ENCODE assay signal across 25 cellular contexts in the genomic region with DNA sequence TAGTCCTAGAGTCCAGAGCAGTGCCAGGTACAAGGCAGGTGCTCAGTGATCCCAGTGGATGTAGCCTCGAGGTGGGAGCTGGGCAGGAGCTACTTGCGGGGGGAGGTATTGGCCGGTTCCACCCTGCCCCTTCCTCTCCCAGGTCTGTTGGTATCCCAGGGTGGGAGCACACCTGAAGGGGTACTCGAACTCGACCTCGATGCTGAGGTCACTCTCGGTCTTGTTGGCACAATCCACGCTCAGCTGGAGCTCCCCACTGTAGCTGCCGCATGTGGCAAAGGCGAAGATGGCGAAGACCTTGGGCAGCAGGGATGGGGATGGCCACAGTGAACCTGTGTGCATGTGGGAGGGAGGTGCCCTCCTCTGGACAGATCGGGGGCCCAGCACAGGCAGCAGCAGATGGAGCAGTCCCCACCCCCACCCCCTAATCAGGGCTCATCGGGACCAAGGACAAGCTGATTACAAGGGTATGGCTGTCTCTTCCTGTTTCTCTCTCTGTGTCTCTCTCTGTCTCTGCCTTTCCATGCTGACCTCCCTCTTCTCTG. TPM values are rescaled to one million over a fixed set of nuclear protein-coding genes. Genes with fewer than 3 reads are reported as not detected.
DNase-seq lines count a peak whose midpoint lies in the region; FAIRE-seq and TF ChIP-seq lines count a peak whose summit lies in the region.
"Had no signal": no experiment of that assay in that cellular context is flagged by ENCODE, and none has a peak within 500 bp of the region (broad histone marks: within the 10 kb centered on the region; RNA-seq: fewer than 3 reads in every experiment).

No MANE protein-coding gene starts in this region.

- H3K36me3 ChIP-seq in neuronal stem cell (replicated peaks in 1 of 2; ENCODE audit: control insufficient read depth in 2 of 2, insufficient read depth in 2 of 2, low read length in 2 of 2), result no peaks in the 10 kb centered on the region
- no peaks in the 10 kb centered on the region; the same call in 1 of the 2 replicates for H3K36me3 ChIP-seq in BE2C
- no peaks in the 10 kb centered on the region for H3K36me3 ChIP-seq in spleen
- H3K36me3 ChIP-seq: BLaER1, Peyer's patch had no signal

- no peak overlapping the region for H2BK12ac ChIP-seq in neuronal stem cell (ENCODE audit: low read length)

- H3K23ac ChIP-seq in neuronal stem cell (ENCODE audit: low read depth, low read length, poor library complexity), result no peak overlapping the region

- no CpG with 5 or more reads among the region's 13 CpGs for WGBS in neuronal stem cell (ENCODE audit: extremely low coverage in 2 of 2, insufficient read length in 2 of 2, insufficient replicate concordance in 1 of 2), 2 donors
- 66 to 84% (median 80%) methylated on average over 8 to 13 of the region's 13 CpGs; no CpG with 5 or more reads in 1 of the 5 donors for WGBS in spleen, 5 donors

- H3K14ac ChIP-seq in neuronal stem cell (ENCODE audit: low read length), result no peak overlapping the region

- intact Hi-C loops in spleen (cut with DNase I; ENCODE audit: low total_unique reads), result no loop called here

- H3K79me1 ChIP-seq in neuronal stem cell (ENCODE audit: low read depth, low read length), result peaks cover 6% of the 10 kb centered on the region

- DNase-seq in D721Med (ENCODE audit: insufficient read length, low spot score), result peak; percentile 46
- DNase-seq in NCI-H82 (lab: John Stamatoyannopoulos, UW), result peak; percentile 86
- peak; percentile 77 for DNase-seq in chondrocyte (ENCODE audit: low spot score)
- DNase-seq in neuronal stem cell (ENCODE audit: low spot score), result no peak
- DNase-seq in BE2C, result no peak
- no peak for DNase-seq in GF-D8 (lab: John Stamatoyannopoulos, UW)
- DNase-seq in spleen, result no peak
- DNase-seq: CD4-positive, alpha-beta T cell; COR-L47; DND-41; HCEC 1CT; Karpas-422; MV-4-11; NCI-H1105 treated with DMSO at 0.1 percent for 48 hours; NCI-H2081; NCI-H2171; NCI-H345; NCI-H774; Peyer's patch had no signal

- no peak for TF ChIP-seq POLR2A in spleen (IDR thresholded peaks at IDR 0.05)

- H3K4me3 Mint-ChIP-seq in chondrocyte (ENCODE audit: unreplicated experiment), result no peak overlapping the region

- TF ChIP-seq CTCF in D721Med (IDR thresholded peaks at IDR 0.05; ENCODE audit: insufficient read depth, missing control alignments) (no peak), chondrocyte (IDR thresholded peaks at IDR 0.05) (no peak), BE2C (IDR thresholded peaks at IDR 0.05; ENCODE audit: low read depth, low read length) (no peak), spleen (IDR thresholded peaks at IDR 0.05 in 8 of 11, conservative IDR thresholded peaks at IDR 0.05 in 3 of 11) (no peak)

- H3K36me3 Mint-ChIP-seq in chondrocyte (ENCODE audit: low read depth), result no peaks in the 10 kb centered on the region

- H3K4me3 ChIP-seq in neuronal stem cell (ENCODE audit: low read length in 2 of 2) (no peak overlapping the region), BE2C (ENCODE audit: low read depth, low read length) (no peak overlapping the region), spleen (no peak overlapping the region)
- H3K4me3 ChIP-seq: BLaER1, Peyer's patch had no signal

- no peak overlapping the region for H2BK5ac ChIP-seq in neuronal stem cell (ENCODE audit: low read length)

- FAIRE-seq in D721Med (lab: Jason Lieb, UNC), result peak; percentile 77
- FAIRE-seq: GM12891 had no signal

- no peak overlapping the region for H2AFZ ChIP-seq in neuronal stem cell (ENCODE audit: low read length)
- H2AFZ ChIP-seq: GM23338 had no signal

- H3K27ac ChIP-seq in neuronal stem cell (replicated peaks; ENCODE audit: low read length) (no peak overlapping the region), spleen (no peak overlapping the region)
- H3K27ac ChIP-seq: BLaER1, Peyer's patch had no signal

- H3K18ac ChIP-seq in neuronal stem cell (ENCODE audit: low read length), result no peak overlapping the region

- no peak overlapping the region for H2BK120ac ChIP-seq in neuronal stem cell (ENCODE audit: low read depth, low read length)

- H2AK5ac ChIP-seq in neuronal stem cell (ENCODE audit: low read depth, low read length), result no peak overlapping the region

- H3K27me3 Mint-ChIP-seq in chondrocyte (ENCODE audit: low read depth), result no peaks in the 10 kb centered on the region
- H3K27me3 Mint-ChIP-seq: CD4-positive, alpha-beta T cell; IgD-negative memory B cell had no signal

- no peak overlapping the region for H3K27ac Mint-ChIP-seq in chondrocyte (ENCODE audit: unreplicated experiment)
- H3K27ac Mint-ChIP-seq: CD4-positive, alpha-beta T cell; GM23338 had no signal

- no peak overlapping the region for H3K4ac ChIP-seq in neuronal stem cell (ENCODE audit: low read length)

- H3K9me3 ChIP-seq in neuronal stem cell (replicated peaks in 1 of 2; ENCODE audit: control insufficient read depth in 2 of 2, insufficient read depth in 1 of 2, low read depth in 1 of 2, low read length in 2 of 2), result no peaks in the 10 kb centered on the region
- no peaks in the 10 kb centered on the region for H3K9me3 ChIP-seq in BE2C
- no peaks in the 10 kb centered on the region for H3K9me3 ChIP-seq in spleen
- H3K9me3 ChIP-seq: BLaER1, Peyer's patch had no signal

- H3K4me1 Mint-ChIP-seq in chondrocyte (ENCODE audit: low read depth), result peaks cover 8% of the 10 kb centered on the region

- H3K9ac ChIP-seq in neuronal stem cell (ENCODE audit: low read depth, low read length, poor library complexity), result peak overlapping the region; percentile 60
- H3K9ac ChIP-seq: BLaER1 had no signal

- no peak overlapping the region for H2BK15ac ChIP-seq in neuronal stem cell (ENCODE audit: low read length)

- no peaks in the 10 kb centered on the region for H3K9me3 Mint-ChIP-seq in chondrocyte (ENCODE audit: low read depth)
- H3K9me3 Mint-ChIP-seq: CD4-positive, alpha-beta T cell; GM23338; IgD-negative memory B cell had no signal

- H3K27me3 ChIP-seq in neuronal stem cell (ENCODE audit: control insufficient read depth in 3 of 3, insufficient read depth in 3 of 3, low read depth in 1 of 3, low read length in 3 of 3) (peaks cover 0 to 14% (median 0%) of the 10 kb centered on the region in 3 experiments), BE2C (no peaks in the 10 kb centered on the region), spleen (replicated peaks in 1 of 7) (no peaks in the 10 kb centered on the region)
- H3K27me3 ChIP-seq: Peyer's patch had no signal

- H3K4me1 ChIP-seq in neuronal stem cell (ENCODE audit: control insufficient read depth in 2 of 2, insufficient read depth in 1 of 2, low read depth in 1 of 2, low read length in 2 of 2), result peaks cover 0 to 2% of the 10 kb centered on the region in 2 donors
- H3K4me1 ChIP-seq in BE2C, result 0 out of 2 replicates have a peak, but pooled peaks cover 2% of the 10 kb centered on the region
- H3K4me1 ChIP-seq in spleen, result peaks cover 0 to 21% (median 5%) of the 10 kb centered on the region in 6 donors

- no peak overlapping the region for H4K91ac ChIP-seq in neuronal stem cell (ENCODE audit: low read depth, low read length, poor library complexity)

- H3K4me2 ChIP-seq in neuronal stem cell (ENCODE audit: insufficient read depth, low read length, poor library complexity, severe bottlenecking), result no peak overlapping the region
- H3K4me2 ChIP-seq: BLaER1 had no signal

- no peak overlapping the region for H4K8ac ChIP-seq in neuronal stem cell (ENCODE audit: low read depth, low read length)

RNA-seq across cellular contexts. Expression of a gene that starts 2.4 kb away (rescaled TPM):
- total RNA-seq in chondrocyte (0.87 to 1.5 TPM (median 1.4 TPM) in 3 replicates), spleen (1 to 10 TPM in 5 of 7 donors, under 1 TPM in 2; 0.52 to 3.6 (median 1.5) TPM)
- polyA plus RNA-seq in neuronal stem cell (2013, experiment 1 of 2), result 0.32 TPM
- polyA plus RNA-seq in neuronal stem cell (2013, experiment 2 of 2), result 0.37 TPM
- 161 TPM for polyA plus RNA-seq in BE2C (2012; ENCODE audit: insufficient read depth, insufficient read length, low read depth)
- polyA plus RNA-seq in spleen, result 1 to 10 TPM in 2 of 3 donors, under 1 TPM in 1; 0.48 to 2.1 (median 1.3) TPM

RNA-seq across cellular contexts. Expression of a gene that starts 11.4 kb away (rescaled TPM):
- total RNA-seq in chondrocyte, result 7.2 to 8.2 TPM (median 7.5 TPM) in 3 replicates
- polyA plus RNA-seq in neuronal stem cell (2013, experiment 1 of 2), result 4.5 TPM
- 4.1 TPM for polyA plus RNA-seq in neuronal stem cell (2013, experiment 2 of 2)
- polyA plus RNA-seq in BE2C (2012; ENCODE audit: insufficient read depth, insufficient read length, low read depth), result not detected
- total RNA-seq in spleen, result 10 to 100 TPM; 11.3 to 29.0 (median 15.2) TPM
- 1 to 10 TPM; 3.2 to 6.2 (median 3.4) TPM for polyA plus RNA-seq in spleen

RNA-seq across cellular contexts. Expression of a gene that starts 25.9 kb away (rescaled TPM):
- total RNA-seq in chondrocyte, result 120 to 203 TPM (median 187 TPM) in 3 replicates
- polyA plus RNA-seq in neuronal stem cell (2013, experiment 1 of 2), result 3.8 TPM
- 3.8 TPM for polyA plus RNA-seq in neuronal stem cell (2013, experiment 2 of 2)
- 70.6 TPM for polyA plus RNA-seq in BE2C (2012; ENCODE audit: insufficient read depth, insufficient read length, low read depth)
- total RNA-seq in spleen, result 100 to 1,000 TPM in 1 of 7 donors, 10 to 100 TPM in 6; 30.2 to 100 (median 52.6) TPM
- 10 to 100 TPM; 48.8 to 77.1 (median 57.4) TPM for polyA plus RNA-seq in spleen

RNA-seq across cellular contexts. Expression of a gene that starts 35.1 kb away (rescaled TPM):
- 1.6 to 3.5 TPM (median 2.9 TPM) in 3 replicates for total RNA-seq in chondrocyte
- 0.74 TPM for polyA plus RNA-seq in neuronal stem cell (2013, experiment 1 of 2)
- polyA plus RNA-seq in neuronal stem cell (2013, experiment 2 of 2), result 0.47 TPM
- polyA plus RNA-seq in BE2C (2012; ENCODE audit: insufficient read depth, insufficient read length, low read depth), result 3.0 TPM
- 1 to 10 TPM in 6 of 7 donors, under 1 TPM in 1; 0.89 to 4.3 (median 1.5) TPM for total RNA-seq in spleen
- polyA plus RNA-seq in spleen, result 1 to 10 TPM in 2 of 3 donors, under 1 TPM in 1; 0.96 to 2.1 (median 1.3) TPM

RNA-seq across cellular contexts. Expression of a gene that starts 35.5 kb away (rescaled TPM):
- total RNA-seq in chondrocyte, result not detected in 3 replicates
- 0.56 TPM for polyA plus RNA-seq in neuronal stem cell (2013, experiment 1 of 2)
- 0.58 TPM for polyA plus RNA-seq in neuronal stem cell (2013, experiment 2 of 2)
- polyA plus RNA-seq in BE2C (2012; ENCODE audit: insufficient read depth, insufficient read length, low read depth), result 0.25 TPM
- 1 to 10 TPM in 5 of 7 donors, under 1 TPM in 2; 0.63 to 2.9 (median 1.2) TPM for total RNA-seq in spleen
- polyA plus RNA-seq in spleen, result under 1 TPM; 0.55 to 0.67 (median 0.61) TPM
- total RNA-seq: M059J, OCI-LY7 had no signal
- polyA plus RNA-seq: IgD-negative memory B cell had no signal

Comparison
In these comparisons a context has a peak if more than half of its experiments do, and no peak if none do; other contexts are left out.
1. DNase-seq: peak in D721Med (single experiment), NCI-H82 (single experiment) and chondrocyte (single experiment); none in neuronal stem cell (single experiment), BE2C (single experiment), GF-D8 (single experiment) and spleen (single experiment).